ENCODE assay signal across 9 cellular contexts in genomic region chr17:66347661-66348604, GRCh38. TPM values are rescaled to one million over a fixed set of nuclear protein-coding genes. Genes with fewer than 3 reads are reported as not detected.
A peak's percentile ranks its signal among the peaks of the same experiment; 100 is the strongest.
DNase-seq lines count a peak whose midpoint lies in the region; ATAC-seq, FAIRE-seq and TF ChIP-seq lines count a peak whose summit lies in the region.
"Had no signal": no experiment of that assay in that cellular context is flagged by ENCODE, and none has a peak within 500 bp of the region (broad histone marks: within the 10 kb centered on the region; RNA-seq: fewer than 3 reads in every experiment).

No MANE protein-coding gene starts in this region.

- H3K9me3 ChIP-seq in A549: no peaks in the 10 kb centered on the region
- no peaks in the 10 kb centered on the region for H3K9me3 ChIP-seq in PC-3 (ENCODE audit: low read length)
- no peaks in the 10 kb centered on the region for H3K9me3 ChIP-seq in gastrocnemius medialis
- H3K9me3 ChIP-seq in effector memory CD4-positive, alpha-beta T cell (ENCODE audit: control insufficient read depth, low read length): no peaks in the 10 kb centered on the region

- H4K20me1 ChIP-seq in PC-3 (ENCODE audit: low read length): no peaks in the 10 kb centered on the region

- CTCF ChIA-PET in A549 (lab: Yijun Ruan, JAX) (interaction anchor here (1.0 to 1.5 kb wide), 7 partner anchors 9 to 219 kb away, joined by 3 to 5 read pairs (median 3); no protein-coding TSS in a partner anchor), PC-3 (lab: Charles Lee) (no interaction called here)

- in situ Hi-C loops in gastrocnemius medialis (cut with MboI; ENCODE audit: low sequenced_read_pairs in 4 of 4): no loop called here

- BruUV-seq in PC-3 (replicated peaks; lab: Mats Ljungman, UMichigan): no TSS peak

- no peak for FAIRE-seq in A549 (lab: Jason Lieb, UNC)

- peak in 1 of 2 experiments; percentile 14; a peak in 2 of 6 replicates for ATAC-seq in A549
- peak; percentile 24 for ATAC-seq in PC-3
- no peak for ATAC-seq in HG02973 (IDR thresholded peaks at IDR 0.05; ENCODE audit: unreplicated experiment)
- no peak for ATAC-seq in gastrocnemius medialis

- peaks cover 76% of the 10 kb centered on the region for H3K79me2 ChIP-seq in PC-3 (ENCODE audit: low read length)

- H3K4me3 ChIP-seq in A549 (no peak overlapping the region), PC-3 (ENCODE audit: low read length) (peak overlapping the region; percentile 51; the same call in 1 of the 2 replicates), gastrocnemius medialis (no peak overlapping the region)
- H3K4me3 ChIP-seq in effector memory CD4-positive, alpha-beta T cell (ENCODE audit: insufficient read depth, low read depth, low read length, poor library complexity, severe bottlenecking): no peak overlapping the region
- H3K4me3 ChIP-seq: skin epidermis had no signal

- TF ChIP-seq POLR2A in A549 (IDR thresholded peaks at IDR 0.05; ENCODE audit: low read length) (no peak), gastrocnemius medialis (IDR thresholded peaks at IDR 0.05) (no peak)

- H3K9me2 ChIP-seq in PC-3 (replicated peaks; ENCODE audit: low read length): no peaks in the 10 kb centered on the region

- TF ChIP-seq CTCF in A549 (IDR thresholded peaks at IDR 0.05) (no peak), PC-3 (conservative IDR thresholded peaks at IDR 0.05; ENCODE audit: low read depth, low read length) (no peak), gastrocnemius medialis (IDR thresholded peaks at IDR 0.05 in 4 of 5, conservative IDR thresholded peaks at IDR 0.05 in 1 of 5) (no peak)

- POLR2A ChIA-PET in A549 (lab: Yijun Ruan, JAX): interaction anchor here (1.1 to 1.2 kb wide), 2 partner anchors 44 to 45 kb away, joined by 3 to 4 read pairs; partner anchors contain the start of gene PRKCA
- POLR2A ChIA-PET in PC-3 (lab: Charles Lee; ENCODE audit: unreplicated experiment): interaction anchor here (0.6 kb wide), 2 partner anchors 21 to 34 kb away, joined by 4 to 8 read pairs; no protein-coding TSS in a partner anchor

- TF ChIP-seq RAD21 in A549 (conservative IDR thresholded peaks at IDR 0.05 in 1 of 2, IDR thresholded peaks at IDR 0.05 in 1 of 2): no peak

- H3F3A ChIP-seq in PC-3 (ENCODE audit: low read length, unreplicated experiment): peaks cover 17% of the 10 kb centered on the region

- no peak overlapping the region for H3K9ac ChIP-seq in PC-3 (ENCODE audit: low read length)

- TF ChIP-seq EP300 in A549 (IDR thresholded peaks at IDR 0.05): no peak

- H3K4me1 ChIP-seq in A549: peaks cover 92% of the 10 kb centered on the region
- H3K4me1 ChIP-seq in PC-3 (ENCODE audit: insufficient read depth, low read length): peaks cover 62% of the 10 kb centered on the region
- H3K4me1 ChIP-seq in gastrocnemius medialis: peaks cover 21 to 23% of the 10 kb centered on the region in 2 donors
- no peaks in the 10 kb centered on the region for H3K4me1 ChIP-seq in effector memory CD4-positive, alpha-beta T cell (ENCODE audit: control insufficient read depth, insufficient read depth, low read length, poor library complexity, severe bottlenecking)

- H2AFZ ChIP-seq in PC-3 (ENCODE audit: low read length): no peak overlapping the region

- no peaks in the 10 kb centered on the region for H3K27me3 ChIP-seq in PC-3 (ENCODE audit: low read length)
- no peaks in the 10 kb centered on the region for H3K27me3 ChIP-seq in gastrocnemius medialis
- H3K27me3 ChIP-seq in effector memory CD4-positive, alpha-beta T cell (replicated peaks; ENCODE audit: control insufficient read depth, insufficient read depth, low read length, poor library complexity, severe bottlenecking): no peaks in the 10 kb centered on the region

- H3K27ac ChIP-seq in A549: peak overlapping the region; percentile 67 to 82
- peak overlapping the region; percentile 90 for H3K27ac ChIP-seq in PC-3 (ENCODE audit: low read length)
- peak overlapping the region in 1 of 4 donors; percentile 80 for H3K27ac ChIP-seq in gastrocnemius medialis
- no peak overlapping the region for H3K27ac ChIP-seq in effector memory CD4-positive, alpha-beta T cell (ENCODE audit: insufficient read depth, low read length, poor library complexity, severe bottlenecking)
- H3K27ac ChIP-seq: skin epidermis had no signal

- H3K36me3 ChIP-seq in PC-3 (ENCODE audit: low read depth, low read length): no peaks in the 10 kb centered on the region
- H3K36me3 ChIP-seq in gastrocnemius medialis: no peaks in the 10 kb centered on the region
- H3K36me3 ChIP-seq in effector memory CD4-positive, alpha-beta T cell (ENCODE audit: control insufficient read depth, insufficient read depth, low read length): no peaks in the 10 kb centered on the region

- H3K4me2 ChIP-seq in A549 (peak overlapping the region; percentile 64), PC-3 (ENCODE audit: low read length) (peak overlapping the region; percentile 84)

- WGBS in A549 (ENCODE audit: missing lambda C conversion rate): 38% methylated on average over 10 of the region's 10 CpGs

- DNase-seq in A549 (ENCODE audit: low read depth in 1 of 2, low spot score in 1 of 2) (peak in 1 of 2 experiments; percentile 57), DMS79 (lab: John Stamatoyannopoulos, UW) (peak; percentile 82), PC-3 (peak; percentile 83), fibroblast of peridontal ligament (ENCODE audit: extremely low read depth) (peak; percentile 37), occipital lobe (lab: John Stamatoyannopoulos, UW) (no peak), gastrocnemius medialis (no peak)
- DNase-seq in effector memory CD4-positive, alpha-beta T cell: no peak

- intact Hi-C loops in PC-3 (cut with micrococcal nuclease) (loop anchor here (1.0 to 5.0 kb wide), 7 partner anchors 26 to 277 kb away; no protein-coding TSS in a partner anchor), gastrocnemius medialis (cut with DNase I; ENCODE audit: low total_unique reads) (loop anchor here (1.0 kb wide), 1 partner anchor 45 kb away; no protein-coding TSS in a partner anchor)

TF ChIP-seq in A549, 52 proteins besides CTCF, POLR2A, EP300 and RAD21:
- TF ChIP-seq HDAC2 (IDR thresholded peaks at IDR 0.05): no peak
- TF ChIP-seq CEBPB (IDR thresholded peaks at IDR 0.05): peak in 1 of 2 experiments; percentile 25; a peak in 1 of 4 replicates

RNA-seq across cellular contexts. Expression of gene PRKCA, which starts 45.5 kb away (rescaled TPM):
- polyA plus RNA-seq in A549 (2011; rRNA removed) (65.0 and 79.7 TPM in 2 replicates), A549 (2017; fragmentation: RNase III; extraction: RNeasy Plus Mini Kit Qiagen cat#74134 plus additional on column Dnase treatment) (28.1 to 28.8 TPM (median 28.1 TPM) in 3 replicates)
- polyA plus RNA-seq in A549 (2012; cell fraction: cytosol; rRNA removed): 22.5 and 28.8 TPM in 2 replicates
- 33.6 and 40.4 TPM in 2 replicates for polyA plus RNA-seq in A549 (2012; cell fraction: nucleus; rRNA removed)
- 66.8 and 80.3 TPM in 2 replicates for polyA minus RNA-seq in A549 (2011; rRNA and poly(A)+ RNA removed)
- total RNA-seq in PC-3 (2014; rRNA removed) (22.6 and 28.2 TPM in 2 replicates), occipital lobe (29.9 TPM), gastrocnemius medialis (10 to 100 TPM in 2 of 4 donors, 1 to 10 TPM in 2; 7.6 to 16.8 (median 11.1) TPM)

Comparison
In these comparisons a context has a peak if more than half of its experiments do, and no peak if none do; other contexts are left out.
1. DNase-seq: peak in DMS79 (single experiment), PC-3 (single experiment) and fibroblast of peridontal ligament (single experiment); none in occipital lobe (single experiment), gastrocnemius medialis (0 of 2) and effector memory CD4-positive, alpha-beta T cell (0 of 3).